11 cellular contexts compared by ENCODE assay signal in genomic region chr3:43659250-43659880, GRCh38.
"Had no signal": no experiment of that assay in that cellular context is flagged by ENCODE, and none has a peak within 500 bp of the region (broad histone marks: within the 10 kb centered on the region; RNA-seq: fewer than 3 reads in every experiment).

No MANE protein-coding gene starts in this region.

- H3K27me3 ChIP-seq: cardiac muscle cell, esophagus muscularis mucosa, left lung had no signal

- H3K4me1 ChIP-seq: esophagus muscularis mucosa, left lung had no signal

- H3K9me3 ChIP-seq: esophagus muscularis mucosa had no signal

- H3K4me3 ChIP-seq: cardiac muscle cell, esophagus muscularis mucosa, left lung had no signal

- H3K36me3 ChIP-seq: cardiac muscle cell, esophagus muscularis mucosa, left lung had no signal

- DNase-seq: activated CD4-positive, alpha-beta T cell treated with anti-CD3 and anti-CD28 coated beads for 4 hours; activated CD8-positive, alpha-beta T cell treated with anti-CD3 and anti-CD28 coated beads for 36 hours; activated effector memory CD4-positive, alpha-beta T cell treated with Interleukin-2 at 50 U/mL for 16 hours; activated naive CD4-positive, alpha-beta T cell treated with anti-CD3 and anti-CD28 coated beads, Interleukin-2, amount 50 U/mL, for 16 hours; activated T-cell treated with anti-CD3 and anti-CD28 coated beads, Interleukin-2, amount 50 U/mL, for 4 hours; left lung; mammary epithelial cell; naive thymus-derived CD8-positive, alpha-beta T cell; stimulated activated CD4-positive, alpha-beta T cell treated with anti-CD3 and anti-CD28 coated beads, Interleukin-2, amount 100 ng/mL, for 48 hours had no signal

- H3K27ac ChIP-seq: cardiac muscle cell, esophagus muscularis mucosa, left lung had no signal
